ENCODE assay signal across 1 cellular context in the genomic region with DNA sequence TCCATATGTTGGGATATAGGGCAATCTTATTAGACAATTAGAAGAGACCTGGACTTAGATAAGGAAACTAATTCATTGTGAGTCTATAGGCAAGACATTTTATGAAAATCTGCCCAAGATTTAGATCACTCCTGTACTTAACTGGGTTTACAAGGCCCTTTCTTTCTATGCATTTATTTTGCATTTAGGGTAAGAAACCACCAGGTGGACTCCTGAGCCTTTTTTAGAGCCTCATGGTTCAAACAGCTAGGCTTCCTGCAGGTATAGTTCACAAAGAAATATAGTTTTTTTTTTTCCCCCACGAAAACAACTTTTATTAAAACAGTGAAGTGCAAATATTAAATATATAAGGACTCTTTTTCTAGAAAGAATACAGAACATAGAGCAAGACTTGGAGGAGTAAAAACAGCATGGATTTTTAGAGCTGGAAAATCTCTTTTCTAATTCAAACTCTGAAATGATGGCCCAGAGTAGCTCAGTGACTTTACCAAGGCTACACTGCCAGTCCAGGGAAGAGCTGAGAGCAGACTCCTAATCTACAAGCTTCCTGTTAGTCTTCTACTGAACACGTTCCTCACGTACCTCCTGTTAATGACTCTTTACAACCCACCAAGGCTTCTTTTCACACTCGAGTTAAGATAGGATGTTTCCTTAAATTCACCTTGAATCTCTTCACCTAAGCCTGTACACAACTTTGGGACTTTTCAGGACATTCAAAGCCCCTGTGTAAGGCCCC.
TF ChIP-seq lines count a peak whose summit lies in the region.

No MANE protein-coding gene starts in this region.

TF ChIP-seq in HCT116, 20 proteins besides CTCF, POLR2A, EP300 and RAD21:
- TF ChIP-seq CBX3 (IDR thresholded peaks at IDR 0.05; ENCODE audit: low read depth) (no peak), EGR1 (IDR thresholded peaks at IDR 0.05; ENCODE audit: low read depth) (no peak), TCF7L2 (IDR thresholded peaks at IDR 0.05; ENCODE audit: borderline replicate concordance, extremely low read depth, insufficient read depth, insufficient read length) (no peak), YY1 (IDR thresholded peaks at IDR 0.05; ENCODE audit: extremely low read depth, insufficient replicate concordance, low read depth, low read length) (no peak), ZFX (IDR thresholded peaks at IDR 0.05) (no peak), EZH2 (IDR thresholded peaks at IDR 0.05) (no peak), SRF (IDR thresholded peaks at IDR 0.05; ENCODE audit: low read depth) (no peak), POLR2AphosphoS5 (IDR thresholded peaks at IDR 0.05; ENCODE audit: low read depth, low read length) (no peak)
- TF ChIP-seq, protein P1, sequence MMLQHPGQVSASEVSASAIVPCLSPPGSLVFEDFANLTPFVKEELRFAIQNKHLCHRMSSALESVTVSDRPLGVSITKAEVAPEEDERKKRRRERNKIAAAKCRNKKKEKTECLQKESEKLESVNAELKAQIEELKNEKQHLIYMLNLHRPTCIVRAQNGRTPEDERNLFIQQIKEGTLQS (IDR thresholded peaks at IDR 0.05) = no peak
- TF ChIP-seq, protein P2, sequence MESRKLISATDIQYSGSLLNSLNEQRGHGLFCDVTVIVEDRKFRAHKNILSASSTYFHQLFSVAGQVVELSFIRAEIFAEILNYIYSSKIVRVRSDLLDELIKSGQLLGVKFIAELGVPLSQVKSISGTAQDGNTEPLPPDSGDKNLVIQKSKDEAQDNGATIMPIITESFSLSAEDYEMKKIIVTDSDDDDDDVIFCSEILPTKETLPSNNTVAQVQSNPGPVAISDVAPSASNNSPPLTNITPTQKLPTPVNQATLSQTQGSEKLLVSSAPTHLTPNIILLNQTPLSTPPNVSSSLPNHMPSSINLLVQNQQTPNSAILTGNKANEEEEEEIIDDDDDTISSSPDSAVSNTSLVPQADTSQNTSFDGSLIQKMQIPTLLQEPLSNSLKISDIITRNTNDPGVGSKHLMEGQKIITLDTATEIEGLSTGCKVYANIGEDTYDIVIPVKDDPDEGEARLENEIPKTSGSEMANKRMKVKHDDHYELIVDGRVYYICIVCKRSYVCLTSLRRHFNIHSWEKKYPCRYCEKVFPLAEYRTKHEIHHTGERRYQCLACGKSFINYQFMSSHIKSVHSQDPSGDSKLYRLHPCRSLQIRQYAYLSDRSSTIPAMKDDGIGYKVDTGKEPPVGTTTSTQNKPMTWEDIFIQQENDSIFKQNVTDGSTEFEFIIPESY (IDR thresholded peaks at IDR 0.05; ENCODE audit: extremely low read depth, insufficient replicate concordance, low read length) = no peak
